21 cellular contexts compared by ENCODE assay signal in genomic region chr6:29777319-29777718, GRCh38. TPM values are rescaled to one million over a fixed set of nuclear protein-coding genes. Genes with fewer than 3 reads are reported as not detected.
DNase-seq lines count a peak whose midpoint lies in the region; ATAC-seq, FAIRE-seq and TF ChIP-seq lines count a peak whose summit lies in the region.
"Had no signal": no experiment of that assay in that cellular context is flagged by ENCODE, and none has a peak within 500 bp of the region (broad histone marks: within the 10 kb centered on the region; RNA-seq: fewer than 3 reads in every experiment).

No MANE protein-coding gene starts in this region.

- no peak overlapping the region for H2AK5ac ChIP-seq in mesendoderm (ENCODE audit: low read length)

- H3K9ac ChIP-seq in mesendoderm (ENCODE audit: low read length): no peak overlapping the region
- H3K9ac ChIP-seq: BLaER1 had no signal

- no peak overlapping the region for H4K5ac ChIP-seq in mesendoderm (ENCODE audit: low read length)

- no peak overlapping the region for H3K18ac ChIP-seq in mesendoderm (ENCODE audit: low read length)

- WGBS in mesendoderm (ENCODE audit: extremely low coverage, insufficient coverage, low lambda C conversion rate): no CpG with 5 or more reads among the region's 4 CpGs

- H3K4me1 Mint-ChIP-seq in MCF 10A (ENCODE audit: insufficient read depth, unreplicated experiment): peaks cover 7% of the 10 kb centered on the region
- H3K4me1 Mint-ChIP-seq: CD14-positive monocyte, GM23338 had no signal

- no peaks in the 10 kb centered on the region for H3K4me1 ChIP-seq in HEK293 (ENCODE audit: control insufficient read depth, insufficient read depth, low read length)
- H3K4me1 ChIP-seq in mesendoderm (ENCODE audit: control insufficient read depth, low read depth, low read length): no peaks in the 10 kb centered on the region
- H3K4me1 ChIP-seq in upper lobe of right lung: no peaks in the 10 kb centered on the region
- H3K4me1 ChIP-seq: BLaER1 had no signal

- H3K79me1 ChIP-seq in mesendoderm (ENCODE audit: low read length): no peaks in the 10 kb centered on the region

- no peaks in the 10 kb centered on the region for H3K79me2 ChIP-seq in mesendoderm (ENCODE audit: control insufficient read depth, insufficient read depth, low read length)

- H3K4me2 ChIP-seq in mesendoderm (ENCODE audit: low read length): no peak overlapping the region
- H3K4me2 ChIP-seq: BLaER1, GM23338 had no signal

- H3K4ac ChIP-seq in mesendoderm (ENCODE audit: low read depth, low read length): no peak overlapping the region

- ATAC-seq in upper lobe of right lung: peak; percentile 74
- ATAC-seq: CD8-positive, alpha-beta T cell; GM23338 had no signal

- no peak overlapping the region for H3K23ac ChIP-seq in mesendoderm (ENCODE audit: low read length)

- H2BK120ac ChIP-seq in mesendoderm (ENCODE audit: low read depth, low read length): no peak overlapping the region

- no peak overlapping the region for H3K27ac Mint-ChIP-seq in MCF 10A (ENCODE audit: low read depth, unreplicated experiment)
- H3K27ac Mint-ChIP-seq: CD14-positive monocyte; CD8-positive, alpha-beta T cell; GM23338; HFFc6 had no signal

- H3K27me3 Mint-ChIP-seq in MCF 10A (ENCODE audit: insufficient read depth, unreplicated experiment): no peaks in the 10 kb centered on the region

- POLR2A ChIA-PET in HEK293 (lab: Yijun Ruan, JAX): no interaction called here
- POLR2A ChIA-PET in MCF 10A (lab: Yijun Ruan, JAX): no interaction called here

- H3K4me3 ChIP-seq in HEK293 (ENCODE audit: low read depth, low read length) (no peak overlapping the region), bronchial epithelial cell (ENCODE audit: low read depth, low read length) (no peak overlapping the region), mesendoderm (ENCODE audit: low read length) (no peak overlapping the region), upper lobe of right lung (no peak overlapping the region)
- H3K4me3 ChIP-seq: BLaER1, GM23338 had no signal

- no peak overlapping the region for H2BK5ac ChIP-seq in mesendoderm (ENCODE audit: low read length)

- H3K36me3 ChIP-seq in HEK293 (ENCODE audit: control insufficient read depth in 2 of 2, insufficient read depth in 1 of 2, low read length in 2 of 2) (no peaks in the 10 kb centered on the region), bronchial epithelial cell (ENCODE audit: control insufficient read depth, insufficient read depth, low read length) (no peaks in the 10 kb centered on the region), mesendoderm (ENCODE audit: control insufficient read depth, insufficient read depth, low read length) (no peaks in the 10 kb centered on the region), upper lobe of right lung (no peaks in the 10 kb centered on the region)
- H3K36me3 ChIP-seq: BLaER1 had no signal

- no peak overlapping the region for H3K4me3 Mint-ChIP-seq in MCF 10A (ENCODE audit: unreplicated experiment)
- H3K4me3 Mint-ChIP-seq: CD14-positive monocyte; CD8-positive, alpha-beta T cell; GM23338; HFFc6 had no signal

- H3K56ac ChIP-seq in mesendoderm (ENCODE audit: low read length): no peak overlapping the region

- no peak for TF ChIP-seq CTCF in HEK293 (tag by site-specific recombination; IDR thresholded peaks at IDR 0.05)
- no peak for TF ChIP-seq CTCF in bronchial epithelial cell (IDR thresholded peaks at IDR 0.05; ENCODE audit: insufficient read depth, low read length, severe bottlenecking)
- no peak for TF ChIP-seq CTCF in upper lobe of right lung (IDR thresholded peaks at IDR 0.05)
- TF ChIP-seq CTCF in MCF 10A (IDR thresholded peaks at IDR 0.05; ENCODE audit: unreplicated experiment): no peak

- FAIRE-seq in bronchial epithelial cell (lab: Jason Lieb, UNC): no peak
- FAIRE-seq: H54, HTR-8/SVneo had no signal

- H3K9me3 Mint-ChIP-seq in MCF 10A (ENCODE audit: unreplicated experiment): peaks cover 8% of the 10 kb centered on the region
- H3K9me3 Mint-ChIP-seq: CD8-positive, alpha-beta T cell; HFFc6 had no signal

- no peak overlapping the region for H2BK15ac ChIP-seq in mesendoderm (replicated peaks; ENCODE audit: low read depth)

- H3K9me3 ChIP-seq in HEK293 (ENCODE audit: control insufficient read depth, insufficient read depth, low read depth, low read length): no peaks in the 10 kb centered on the region
- H3K9me3 ChIP-seq in upper lobe of right lung: no peaks in the 10 kb centered on the region

- CTCF ChIA-PET in HEK293 (lab: Yijun Ruan, JAX) (no interaction called here), MCF 10A (lab: Yijun Ruan, JAX) (interaction anchor here (1.2 kb wide), 1 partner anchor 45 kb away, joined by 3 read pairs; no protein-coding TSS in a partner anchor)

- H4K8ac ChIP-seq in mesendoderm (ENCODE audit: low read depth, low read length): no peak overlapping the region

- BruUV-seq in MCF 10A (replicated peaks; lab: Mats Ljungman, UMichigan): no TSS peak

- peak; percentile 16 for DNase-seq in bronchial epithelial cell (ENCODE audit: low read depth)
- DNase-seq in mesendoderm: peak; percentile 18
- no peak for DNase-seq in upper lobe of right lung
- DNase-seq in NCI-H774 (lab: John Stamatoyannopoulos, UW): no peak
- DNase-seq in MCF 10A (ENCODE audit: unreplicated experiment): no peak
- DNase-seq in epidermal melanocyte (ENCODE audit: insufficient read length, low spot score): no peak
- DNase-seq: 8988T; Calu3; CD8-positive, alpha-beta T cell; DMS79 treated with DMSO at 0.1 percent for 48 hours; GF-D8; HCEC 1CT; HFFc6 had no signal

- intact Hi-C loops in upper lobe of right lung (cut with DNase I): no loop called here
- intact Hi-C loops in MCF 10A (cut with micrococcal nuclease): no loop called here

- no peaks in the 10 kb centered on the region for H3K36me3 Mint-ChIP-seq in MCF 10A (ENCODE audit: insufficient read depth, unreplicated experiment)
- H3K36me3 Mint-ChIP-seq: CD14-positive monocyte; CD8-positive, alpha-beta T cell had no signal

- H3K27ac ChIP-seq in HEK293 (ENCODE audit: extremely low read depth, low read depth, low read length) (no peak overlapping the region), mesendoderm (ENCODE audit: low read depth, low read length) (no peak overlapping the region), upper lobe of right lung (no peak overlapping the region)
- H3K27ac ChIP-seq: BLaER1 had no signal

- no peaks in the 10 kb centered on the region for H3K27me3 ChIP-seq in bronchial epithelial cell (ENCODE audit: control insufficient read depth, insufficient read depth, low read length)
- H3K27me3 ChIP-seq in mesendoderm (ENCODE audit: insufficient read depth, low read length, poor library complexity): no peaks in the 10 kb centered on the region
- H3K27me3 ChIP-seq in upper lobe of right lung: no peaks in the 10 kb centered on the region
- H3K27me3 ChIP-seq: BLaER1 had no signal

TF ChIP-seq in HEK293, 187 proteins besides CTCF, POLR2A, EP300 and RAD21 (continues in another document):
- TF ChIP-seq ZBTB10 (tag by site-specific recombination; IDR thresholded peaks at IDR 0.05) (no peak), ZNF560 (tag by site-specific recombination; IDR thresholded peaks at IDR 0.05; ENCODE audit: borderline replicate concordance) (no peak), ZNF221 (tag by site-specific recombination; IDR thresholded peaks at IDR 0.05; ENCODE audit: borderline replicate concordance) (no peak), ZFHX2 (tag by site-specific recombination; conservative IDR thresholded peaks at IDR 0.05) (0 out of 2 replicates have a peak, but pooled peaks have one; percentile 20), ZNF148 (tag by site-specific recombination; IDR thresholded peaks at IDR 0.05; ENCODE audit: borderline replicate concordance) (no peak), ZNF223 (tag by site-specific recombination; IDR thresholded peaks at IDR 0.05) (no peak), ZNF132 (tag by site-specific recombination; IDR thresholded peaks at IDR 0.05; ENCODE audit: borderline replicate concordance) (no peak)

RNA-seq across cellular contexts. Expression of gene HLA-G, which starts 50.3 kb away (rescaled TPM):
- total RNA-seq in bronchial epithelial cell (4.9 and 13.2 TPM in 2 replicates), upper lobe of right lung (1.6 TPM), MCF 10A (2022) (not detected in 2 replicates)
- 0.81 TPM for polyA plus RNA-seq in mesendoderm (2013, experiment 1 of 2)
- polyA plus RNA-seq in mesendoderm (2013, experiment 2 of 2): 0.98 TPM
- total RNA-seq: A673 had no signal
- polyA plus RNA-seq: AG04450 had no signal

RNA-seq across cellular contexts. Expression of gene HLA-F, which starts 54.1 kb away (rescaled TPM):
- total RNA-seq in bronchial epithelial cell: 14.2 and 24.2 TPM in 2 replicates
- 2.0 TPM for polyA plus RNA-seq in mesendoderm (2013, experiment 1 of 2)
- polyA plus RNA-seq in mesendoderm (2013, experiment 2 of 2): 1.8 TPM
- 157 TPM for total RNA-seq in upper lobe of right lung
- total RNA-seq in MCF 10A (2022): 16.9 and 28.5 TPM in 2 replicates
- total RNA-seq: A673 had no signal

Comparison
In these comparisons a context has a peak if more than half of its experiments do, and no peak if none do; other contexts are left out.
1. DNase-seq: peak in bronchial epithelial cell (single experiment) and mesendoderm (single experiment); none in upper lobe of right lung (single experiment), NCI-H774 (single experiment), MCF 10A (single experiment) and epidermal melanocyte (single experiment).